23 cellular contexts compared by ENCODE assay signal in the genomic region with DNA sequence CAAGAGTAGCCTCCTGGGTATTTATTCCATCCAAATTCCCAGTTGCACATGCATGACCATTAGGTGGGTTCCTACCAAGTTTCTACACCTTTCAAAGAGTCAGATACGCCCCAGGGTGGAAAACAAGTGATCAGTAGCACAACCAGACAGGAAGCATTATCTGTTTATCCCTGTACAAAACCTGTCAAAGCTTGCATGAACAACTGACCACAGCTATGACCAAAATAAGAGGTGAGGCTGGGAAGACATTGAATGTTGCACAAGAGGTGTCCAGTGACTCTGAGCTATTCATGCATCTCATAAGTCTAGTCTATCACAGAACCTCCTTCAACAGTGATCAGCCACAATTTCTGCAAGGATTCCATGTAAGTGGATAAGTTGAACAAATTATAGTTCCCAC. TPM values are rescaled to one million over a fixed set of nuclear protein-coding genes. Genes with fewer than 3 reads are reported as not detected.
DNase-seq lines count a peak whose midpoint lies in the region; ATAC-seq, FAIRE-seq and TF ChIP-seq lines count a peak whose summit lies in the region.
"Had no signal": no experiment of that assay in that cellular context is flagged by ENCODE, and none has a peak within 500 bp of the region (broad histone marks: within the 10 kb centered on the region; RNA-seq: fewer than 3 reads in every experiment).

No MANE protein-coding gene starts in this region.

- H3K36me3 ChIP-seq in bronchial epithelial cell (ENCODE audit: control insufficient read depth, insufficient read depth, low read length): no peaks in the 10 kb centered on the region

- H3K27ac ChIP-seq in RWPE1 (no peak overlapping the region), foreskin keratinocyte (no peak overlapping the region)
- H3K27ac ChIP-seq: A549, KMS-11, SK-N-MC had no signal

- CTCF ChIA-PET in RWPE1 (lab: Yijun Ruan, JAX): interaction anchor here (1.0 kb wide), 1 partner anchor 16 kb away, joined by 3 read pairs; no protein-coding TSS in a partner anchor

- DNase-seq in HPDE6-E6E7 (ENCODE audit: extremely low spot score) (peak; percentile 59), RWPE1 (ENCODE audit: low spot score) (peak; percentile 23), bronchial epithelial cell (ENCODE audit: low read depth) (peak; percentile 92), foreskin keratinocyte (peak; percentile 75 to 88), hypothalamus (lab: John Stamatoyannopoulos, UW) (no peak), COLO668 (lab: John Stamatoyannopoulos, UW; ENCODE audit: unreplicated experiment) (no peak), DMS153 (lab: John Stamatoyannopoulos, UW) (no peak)
- DNase-seq: Calu3; CD4-positive, alpha-beta T cell; DMS79; NCI-H1092 treated with DMSO at 0.1 percent for 48 hours; NCI-H146; NCI-H2029 treated with DMSO at 0.1 percent for 48 hours; NK-92 treated with Interleukin-12 subunit alpha and Interleukin-12 subunit beta, amount 100 ng/mL, for 24 hours; SHP77 had no signal

- peak; percentile 84 for FAIRE-seq in bronchial epithelial cell (lab: Jason Lieb, UNC)
- FAIRE-seq: A549, H1, RCC 7860 had no signal

- POLR2A ChIA-PET in RWPE1 (lab: Yijun Ruan, JAX; ENCODE audit: low non-redundant PET): no interaction called here

- peaks cover 4% of the 10 kb centered on the region for H3K4me1 ChIP-seq in foreskin keratinocyte
- H3K4me1 ChIP-seq: A549 had no signal

- H3K4me3 ChIP-seq in bronchial epithelial cell (ENCODE audit: low read depth, low read length): no peak overlapping the region
- H3K4me3 ChIP-seq: A549, SK-N-MC had no signal

- no peaks in the 10 kb centered on the region for H3K27me3 ChIP-seq in bronchial epithelial cell (ENCODE audit: control insufficient read depth, insufficient read depth, low read length)
- H3K27me3 ChIP-seq in foreskin keratinocyte: no peaks in the 10 kb centered on the region

- ATAC-seq in foreskin keratinocyte (peak; percentile 45), HG03139 (IDR thresholded peaks at IDR 0.05; ENCODE audit: unreplicated experiment) (no peak)
- ATAC-seq: A549 had no signal

- no peak for TF ChIP-seq CTCF in RWPE1 (conservative IDR thresholded peaks at IDR 0.05; ENCODE audit: low read depth)
- no peak for TF ChIP-seq CTCF in bronchial epithelial cell (IDR thresholded peaks at IDR 0.05; ENCODE audit: insufficient read depth, low read length, severe bottlenecking)
- TF ChIP-seq CTCF in foreskin keratinocyte (conservative IDR thresholded peaks at IDR 0.05): no peak

RNA-seq across cellular contexts. Expression of a gene that starts 28.1 kb away (rescaled TPM):
- total RNA-seq in bronchial epithelial cell: 162 and 317 TPM in 2 replicates
- total RNA-seq in foreskin keratinocyte: 0.28 and 0.44 TPM in 2 replicates
- 0.46 and 0.59 TPM in 2 replicates for polyA plus RNA-seq in foreskin keratinocyte
- total RNA-seq: H1, NCI-H460 had no signal
- polyA plus RNA-seq: BJ had no signal

Comparison
In these comparisons a context has a peak if more than half of its experiments do, and no peak if none do; other contexts are left out.
1. DNase-seq: peak in HPDE6-E6E7 (single experiment), RWPE1 (single experiment), bronchial epithelial cell (single experiment) and foreskin keratinocyte (2 of 2); none in hypothalamus (0 of 51), COLO668 (single experiment) and DMS153 (single experiment).
2. RNA of a gene that starts 28.1 kb away (total RNA-seq): 162 to 317 TPM in bronchial epithelial cell; 0.28 to 0.44 TPM in foreskin keratinocyte; every median in the first group is over 100 times any median in the second.